Comparison of ENCODE assay signal across 3 cellular contexts in genomic region chr16:15407756-15408155, GRCh38. TPM values are rescaled to one million over a fixed set of nuclear protein-coding genes. Genes with fewer than 3 reads are reported as not detected.
"Had no signal": no experiment of that assay in that cellular context is flagged by ENCODE, and none has a peak within 500 bp of the region (broad histone marks: within the 10 kb centered on the region; RNA-seq: fewer than 3 reads in every experiment).

No MANE protein-coding gene starts in this region.

RNA-seq across cellular contexts. Expression of gene MPV17L, which starts 12.2 kb away (rescaled TPM):
- total RNA-seq: HT1080, IMR-90, SK-MEL-5 had no signal

RNA-seq across cellular contexts. Expression of gene NPIPA5, which starts 29.7 kb away (rescaled TPM):
- total RNA-seq: IMR-90 had no signal
